In the genomic region with DNA sequence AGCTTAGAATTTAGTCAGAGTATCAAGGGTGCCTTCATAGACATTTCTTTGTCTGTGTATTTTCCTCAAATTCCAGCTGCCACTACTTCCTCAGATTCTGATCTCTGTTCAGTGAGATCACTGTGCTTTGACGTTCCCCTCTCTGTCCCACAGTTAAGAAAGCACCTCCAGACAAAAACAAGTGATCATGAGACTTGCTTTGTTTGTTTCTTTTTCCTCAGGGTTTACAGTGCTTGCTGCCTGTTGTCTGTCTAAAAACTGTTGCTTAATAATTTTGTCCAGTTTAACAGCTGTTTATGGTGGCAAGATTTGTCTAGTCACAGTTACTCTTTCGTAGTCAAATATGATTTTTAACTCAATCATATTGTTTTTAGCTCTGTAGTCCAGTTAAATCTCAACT, we compare ENCODE assay signal across 16 cellular contexts. TPM values are rescaled to one million over a fixed set of nuclear protein-coding genes. Genes with fewer than 3 reads are reported as not detected.
DNase-seq lines count a peak whose midpoint lies in the region; ATAC-seq and TF ChIP-seq lines count a peak whose summit lies in the region.
"Had no signal": no experiment of that assay in that cellular context is flagged by ENCODE, and none has a peak within 500 bp of the region (broad histone marks: within the 10 kb centered on the region; RNA-seq: fewer than 3 reads in every experiment).

No MANE protein-coding gene starts in this region.

- peak overlapping the region; percentile 81 for H3K27ac Mint-ChIP-seq in memory B cell
- H3K27ac Mint-ChIP-seq: activated B cell treated with CpG ODN at 0.5 μM for 24 hours had no signal

- ATAC-seq in right cardiac atrium (no peak), memory B cell (ENCODE audit: low read depth) (no peak), upper lobe of right lung (peak; percentile 34)
- ATAC-seq: heart right ventricle had no signal

- H3K4me1 Mint-ChIP-seq in memory B cell, result peaks cover 12% of the 10 kb centered on the region
- H3K4me1 Mint-ChIP-seq: activated B cell treated with CpG ODN at 0.5 μM for 24 hours had no signal

- no peaks in the 10 kb centered on the region for H3K9me3 ChIP-seq in cardiac muscle cell (ENCODE audit: low read depth)
- no peaks in the 10 kb centered on the region for H3K9me3 ChIP-seq in right cardiac atrium (ENCODE audit: control insufficient read depth, low read length)
- H3K9me3 ChIP-seq in upper lobe of right lung, result no peaks in the 10 kb centered on the region

- H3K27me3 Mint-ChIP-seq in memory B cell, result no peaks in the 10 kb centered on the region
- H3K27me3 Mint-ChIP-seq: activated B cell treated with CpG ODN at 0.5 μM for 24 hours had no signal

- no peak overlapping the region for H3K4me3 ChIP-seq in cardiac muscle cell
- H3K4me3 ChIP-seq in right cardiac atrium (ENCODE audit: low read length), result no peak overlapping the region
- no peak overlapping the region for H3K4me3 ChIP-seq in upper lobe of right lung
- H3K4me3 ChIP-seq: heart right ventricle, left ventricle myocardium inferior had no signal

- H3K4me1 ChIP-seq in cardiac muscle cell (ENCODE audit: low read depth) (peaks cover 21% of the 10 kb centered on the region), right cardiac atrium (ENCODE audit: control insufficient read depth, insufficient read depth, low read length) (no peaks in the 10 kb centered on the region), upper lobe of right lung (no peaks in the 10 kb centered on the region)

- peaks cover 25% of the 10 kb centered on the region for H3K36me3 Mint-ChIP-seq in memory B cell

- H3K4me3 Mint-ChIP-seq in memory B cell, result no peak overlapping the region
- H3K4me3 Mint-ChIP-seq: activated B cell treated with CpG ODN at 0.5 μM for 24 hours had no signal

- H3K27me3 ChIP-seq in cardiac muscle cell, result no peaks in the 10 kb centered on the region
- no peaks in the 10 kb centered on the region for H3K27me3 ChIP-seq in right cardiac atrium (ENCODE audit: control insufficient read depth, insufficient read depth)
- no peaks in the 10 kb centered on the region for H3K27me3 ChIP-seq in upper lobe of right lung
- H3K27me3 ChIP-seq: heart right ventricle had no signal

- H3K36me3 ChIP-seq in cardiac muscle cell (no peaks in the 10 kb centered on the region), upper lobe of right lung (no peaks in the 10 kb centered on the region)

- no peak for TF ChIP-seq CTCF in cardiac muscle cell (IDR thresholded peaks at IDR 0.05; ENCODE audit: low read depth, low read length)
- no peak for TF ChIP-seq CTCF in upper lobe of right lung (IDR thresholded peaks at IDR 0.05)

- intact Hi-C loops in right cardiac atrium (cut with DNase I), result no loop called here
- intact Hi-C loops in upper lobe of right lung (cut with DNase I), result no loop called here

- DNase-seq in cardiac muscle cell (ENCODE audit: low read depth in 1 of 2, low spot score in 1 of 2) (peak in 1 of 2 donors; percentile 51), right cardiac atrium (no peak), dermis blood vessel endothelial cell (peak; percentile 71), memory B cell (ENCODE audit: low spot score in 2 of 2) (no peak), upper lobe of right lung (no peak), NCI-H2029 (lab: John Stamatoyannopoulos, UW) (no peak), retina (no peak), DMS79 treated with DMSO at 0.1 percent for 48 hours (lab: John Stamatoyannopoulos, UW) (no peak)
- DNase-seq: activated B cell treated with CpG ODN at 0.5 μM for 24 hours; Calu3; heart right ventricle; left ventricle myocardium inferior; NCI-H1092 treated with DMSO at 0.1 percent for 48 hours; NCI-H446; stimulated activated CD4-positive, alpha-beta T cell treated with anti-CD3 and anti-CD28 coated beads, Interleukin-15, amount 100 ng/mL, for 24 hours; SW 1271 had no signal

- H3K27ac ChIP-seq in cardiac muscle cell, result peak overlapping the region; percentile 70
- no peak overlapping the region for H3K27ac ChIP-seq in right cardiac atrium (ENCODE audit: low read length)
- no peak overlapping the region for H3K27ac ChIP-seq in upper lobe of right lung
- H3K27ac ChIP-seq: left ventricle myocardium inferior had no signal

- no peaks in the 10 kb centered on the region for H3K9me3 Mint-ChIP-seq in memory B cell
- H3K9me3 Mint-ChIP-seq: activated B cell treated with CpG ODN at 0.5 μM for 24 hours had no signal

- WGBS in right cardiac atrium, result 53% methylated on average over 2 of the region's 2 CpGs

RNA-seq across cellular contexts. Expression of a gene that starts 29.1 kb away (rescaled TPM):
- total RNA-seq in cardiac muscle cell (16.8 and 18.3 TPM in 2 replicates), right cardiac atrium (10 to 100 TPM; 11.8 to 18.8 (median 16.4) TPM), dermis blood vessel endothelial cell (28.0 and 28.6 TPM in 2 replicates), upper lobe of right lung (11.3 TPM)
- polyA plus RNA-seq in cardiac muscle cell (8.4 and 13.8 TPM in 2 replicates), right cardiac atrium (11.8 TPM)
